Comparison of ENCODE assay signal across 4 cellular contexts in the genomic region with DNA sequence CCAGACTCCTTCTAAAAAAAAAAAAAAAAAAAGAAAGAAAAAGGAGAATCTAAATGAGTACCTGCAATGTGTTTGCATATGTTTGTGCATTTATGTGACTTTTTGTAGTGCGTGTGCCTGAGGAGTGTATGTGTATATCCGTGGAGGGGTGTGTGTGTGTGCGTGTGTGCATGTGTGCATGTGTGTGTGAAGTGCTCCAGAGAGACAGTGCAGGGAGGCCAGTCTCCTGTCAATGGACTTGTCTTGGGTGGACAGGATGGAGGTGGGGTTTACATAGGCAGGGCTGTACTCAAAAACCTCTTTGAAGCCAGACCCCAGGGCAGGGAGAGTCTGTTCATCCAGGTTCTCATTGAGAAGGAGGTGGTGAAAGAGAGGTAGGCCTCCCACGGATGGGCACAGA.
"Had no signal": no experiment of that assay in that cellular context is flagged by ENCODE, and none has a peak within 500 bp of the region (broad histone marks: within the 10 kb centered on the region; RNA-seq: fewer than 3 reads in every experiment).

No MANE protein-coding gene starts in this region.

- H3K27ac Mint-ChIP-seq: GM23338 had no signal

- H3K4me3 Mint-ChIP-seq: GM23338, H9 had no signal

- H2AFZ ChIP-seq: GM23338 had no signal

- DNase-seq: H9, HCEC 1CT, IMR-90 had no signal

- H3K4me1 Mint-ChIP-seq: GM23338, H9 had no signal

- H3K4me2 ChIP-seq: GM23338 had no signal

- H3K4me3 ChIP-seq: GM23338 had no signal

- H3K9me3 Mint-ChIP-seq: GM23338 had no signal

- ATAC-seq: GM23338 had no signal
